Comparison of ENCODE assay signal across 12 cellular contexts in the genomic region with DNA sequence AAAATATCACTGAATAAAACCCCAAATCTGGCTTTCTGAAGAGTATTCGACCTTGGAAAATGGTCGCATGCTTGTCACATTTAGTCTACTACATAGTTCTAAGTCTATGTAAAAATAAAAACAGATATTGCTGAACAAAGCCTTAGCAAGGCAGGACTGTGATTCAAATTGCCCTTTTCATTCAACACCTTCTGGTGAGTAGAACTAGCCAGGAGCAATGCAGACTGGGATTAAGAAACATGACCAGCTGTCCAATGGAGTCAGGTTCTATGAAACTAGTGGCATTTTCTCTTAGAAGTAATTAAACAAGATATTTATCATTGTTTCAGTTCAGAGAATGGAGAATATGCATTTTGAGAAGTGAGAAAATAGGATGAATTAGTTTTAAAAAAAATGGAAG.
DNase-seq lines count a peak whose midpoint lies in the region; ATAC-seq and TF ChIP-seq lines count a peak whose summit lies in the region.
"Had no signal": no experiment of that assay in that cellular context is flagged by ENCODE, and none has a peak within 500 bp of the region (broad histone marks: within the 10 kb centered on the region; RNA-seq: fewer than 3 reads in every experiment).

No MANE protein-coding gene starts in this region.

- H3K4me1 ChIP-seq in HCT116 (ENCODE audit: control insufficient read depth in 1 of 2, insufficient read depth in 2 of 2, low read length in 2 of 2): 0 out of 4 replicates have a peak, but pooled peaks cover 0 to 4% of the 10 kb centered on the region in 2 experiments
- no peaks in the 10 kb centered on the region for H3K4me1 ChIP-seq in mesendoderm (ENCODE audit: control insufficient read depth, low read depth, low read length)
- H3K4me1 ChIP-seq in upper lobe of left lung: no peaks in the 10 kb centered on the region
- H3K4me1 ChIP-seq: BLaER1 had no signal

- H3K36me3 ChIP-seq in HCT116 (ENCODE audit: control insufficient read depth in 1 of 2, insufficient read depth in 2 of 2, low read length in 2 of 2): no peaks in the 10 kb centered on the region
- no peaks in the 10 kb centered on the region for H3K36me3 ChIP-seq in mesendoderm (ENCODE audit: control insufficient read depth, insufficient read depth, low read length)
- H3K36me3 ChIP-seq in upper lobe of left lung: no peaks in the 10 kb centered on the region
- H3K36me3 ChIP-seq: BLaER1 had no signal

- H3K27me3 ChIP-seq in HCT116 (ENCODE audit: insufficient read depth, low read length): no peaks in the 10 kb centered on the region
- no peaks in the 10 kb centered on the region for H3K27me3 ChIP-seq in mesendoderm (ENCODE audit: insufficient read depth, low read length, poor library complexity)
- no peaks in the 10 kb centered on the region for H3K27me3 ChIP-seq in upper lobe of left lung
- H3K27me3 ChIP-seq: BLaER1 had no signal

- no peak overlapping the region for H4K8ac ChIP-seq in mesendoderm (ENCODE audit: low read depth, low read length)

- H3K18ac ChIP-seq in mesendoderm (ENCODE audit: low read length): no peak overlapping the region

- no peak overlapping the region for H2BK5ac ChIP-seq in mesendoderm (ENCODE audit: low read length)

- H3K4ac ChIP-seq in mesendoderm (ENCODE audit: low read depth, low read length): no peak overlapping the region

- H3K9ac ChIP-seq in HCT116 (ENCODE audit: low read length): no peak overlapping the region
- H3K9ac ChIP-seq in mesendoderm (ENCODE audit: low read length): no peak overlapping the region
- H3K9ac ChIP-seq: BLaER1 had no signal

- peak overlapping the region; percentile 46 for H2AFZ ChIP-seq in HCT116 (ENCODE audit: low read depth, low read length, poor library complexity, severe bottlenecking)

- POLR2A ChIA-PET in HCT116 (lab: Charles Lee): no interaction called here

- no TSS peak for BruUV-seq in HCT116 (replicated peaks; lab: Mats Ljungman, UMichigan)

- CTCF ChIA-PET in HCT116 (lab: Charles Lee): no interaction called here

- no peak overlapping the region for H3K4me2 ChIP-seq in HCT116 (ENCODE audit: low read length)
- no peak overlapping the region for H3K4me2 ChIP-seq in mesendoderm (ENCODE audit: low read length)
- H3K4me2 ChIP-seq: BLaER1 had no signal

- ATAC-seq in HCT116 (no peak), upper lobe of left lung (ENCODE audit: low FRiP score in 2 of 2) (no peak)

- H4K5ac ChIP-seq in mesendoderm (ENCODE audit: low read length): no peak overlapping the region

- no peaks in the 10 kb centered on the region for H3K9me2 ChIP-seq in HCT116 (ENCODE audit: insufficient read depth)

- DNase-seq in DMS 273 (lab: John Stamatoyannopoulos, UW; ENCODE audit: unreplicated experiment): peak; percentile 75
- DNase-seq in HCT116 (ENCODE audit: low read depth, low spot score): no peak
- peak; percentile 38 for DNase-seq in NCI-H82 treated with DMSO at 0.1 percent for 48 hours (lab: John Stamatoyannopoulos, UW; ENCODE audit: unreplicated experiment)
- no peak for DNase-seq in mesendoderm
- DNase-seq in upper lobe of left lung: no peak
- no peak for DNase-seq in stimulated activated naive CD4-positive, alpha-beta T cell treated with Interleukin-2 at 50 U/mL for 16 hours (lab: John Stamatoyannopoulos, UW)
- DNase-seq in cerebellum (ENCODE audit: low spot score): no peak
- DNase-seq: 8988T; CD4-positive, alpha-beta memory T cell; DMS53; HCEC 1CT had no signal

- H3K4me3 ChIP-seq in HCT116 (replicated peaks in 1 of 2; ENCODE audit: low read depth in 1 of 2, low read length in 2 of 2) (no peak overlapping the region), mesendoderm (ENCODE audit: low read length) (no peak overlapping the region), upper lobe of left lung (no peak overlapping the region)
- H3K4me3 ChIP-seq: BLaER1 had no signal

- no CpG with 5 or more reads among the region's 2 CpGs for WGBS in mesendoderm (ENCODE audit: extremely low coverage, insufficient coverage, low lambda C conversion rate)
- 89 to 95% methylated on average over 2 of the region's 2 CpGs for WGBS in upper lobe of left lung, 2 donors

- no peak overlapping the region for H3K27ac ChIP-seq in HCT116 (ENCODE audit: low read depth, low read length)
- H3K27ac ChIP-seq in mesendoderm (ENCODE audit: low read depth, low read length): no peak overlapping the region
- no peak overlapping the region for H3K27ac ChIP-seq in upper lobe of left lung
- H3K27ac ChIP-seq: BLaER1 had no signal

- H4K20me1 ChIP-seq in HCT116 (ENCODE audit: insufficient read depth): no peaks in the 10 kb centered on the region
- H4K20me1 ChIP-seq: BLaER1 had no signal

- H3K79me1 ChIP-seq in mesendoderm (ENCODE audit: low read length): no peaks in the 10 kb centered on the region

- TF ChIP-seq CTCF in HCT116 (IDR thresholded peaks at IDR 0.05 in 2 of 3, conservative IDR thresholded peaks at IDR 0.05 in 1 of 3; ENCODE audit: borderline replicate concordance in 1 of 3, insufficient read depth in 1 of 3, low read depth in 2 of 3, low read length in 2 of 3) (no peak), upper lobe of left lung (IDR thresholded peaks at IDR 0.05) (no peak)

- RAD21 ChIA-PET in HCT116 (lab: Charles Lee; ENCODE audit: low non-redundant PET in 1 of 2, low total read pairs in 2 of 2, uncharacterized antibody in 2 of 2, unreplicated experiment in 2 of 2): no interaction called here

- H3K23ac ChIP-seq in mesendoderm (ENCODE audit: low read length): no peak overlapping the region

- no peak for TF ChIP-seq RAD21 in HCT116 (IDR thresholded peaks at IDR 0.05; ENCODE audit: low read depth)

- no peaks in the 10 kb centered on the region for H3K9me3 ChIP-seq in HCT116 (ENCODE audit: control insufficient read depth in 1 of 2, insufficient read depth in 1 of 2, low read depth in 1 of 2, low read length in 2 of 2)
- no peaks in the 10 kb centered on the region for H3K9me3 ChIP-seq in upper lobe of left lung

- no peak for TF ChIP-seq EP300 in upper lobe of left lung (IDR thresholded peaks at IDR 0.05)

- H3K56ac ChIP-seq in mesendoderm (ENCODE audit: low read length): no peak overlapping the region

- TF ChIP-seq POLR2A in HCT116 (IDR thresholded peaks at IDR 0.05; ENCODE audit: borderline replicate concordance, extremely low read depth, insufficient read depth, insufficient read length) (no peak), upper lobe of left lung (IDR thresholded peaks at IDR 0.05) (no peak)

- H3K79me2 ChIP-seq in HCT116 (ENCODE audit: insufficient read depth, low read length): no peaks in the 10 kb centered on the region
- no peaks in the 10 kb centered on the region for H3K79me2 ChIP-seq in mesendoderm (ENCODE audit: control insufficient read depth, insufficient read depth, low read length)

- H2BK120ac ChIP-seq in mesendoderm (ENCODE audit: low read depth, low read length): no peak overlapping the region

- H2BK15ac ChIP-seq in mesendoderm (replicated peaks; ENCODE audit: low read depth): peak overlapping the region; percentile 45

- intact Hi-C loops in HCT116 (cut with micrococcal nuclease): no loop called here

- H2AK5ac ChIP-seq in mesendoderm (ENCODE audit: low read length): no peak overlapping the region

TF ChIP-seq in HCT116, 20 proteins besides CTCF, POLR2A, EP300 and RAD21 (continues in another document):
- TF ChIP-seq ZNF274 (IDR thresholded peaks at IDR 0.05; ENCODE audit: low read depth, low read length) (no peak), EZH2phosphoT487 (IDR thresholded peaks at IDR 0.05; ENCODE audit: borderline replicate concordance) (no peak), EZH2 (IDR thresholded peaks at IDR 0.05) (no peak), POLR2AphosphoS5 (IDR thresholded peaks at IDR 0.05; ENCODE audit: low read depth, low read length) (no peak), SIN3A (IDR thresholded peaks at IDR 0.05; ENCODE audit: low read depth) (no peak), EGR1 (IDR thresholded peaks at IDR 0.05; ENCODE audit: low read depth) (no peak), TCF7L2 (IDR thresholded peaks at IDR 0.05; ENCODE audit: borderline replicate concordance, extremely low read depth, insufficient read depth, insufficient read length) (no peak), SRF (IDR thresholded peaks at IDR 0.05; ENCODE audit: low read depth) (no peak)
- TF ChIP-seq, protein P1, sequence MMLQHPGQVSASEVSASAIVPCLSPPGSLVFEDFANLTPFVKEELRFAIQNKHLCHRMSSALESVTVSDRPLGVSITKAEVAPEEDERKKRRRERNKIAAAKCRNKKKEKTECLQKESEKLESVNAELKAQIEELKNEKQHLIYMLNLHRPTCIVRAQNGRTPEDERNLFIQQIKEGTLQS (IDR thresholded peaks at IDR 0.05): no peak
- TF ChIP-seq, protein P2, sequence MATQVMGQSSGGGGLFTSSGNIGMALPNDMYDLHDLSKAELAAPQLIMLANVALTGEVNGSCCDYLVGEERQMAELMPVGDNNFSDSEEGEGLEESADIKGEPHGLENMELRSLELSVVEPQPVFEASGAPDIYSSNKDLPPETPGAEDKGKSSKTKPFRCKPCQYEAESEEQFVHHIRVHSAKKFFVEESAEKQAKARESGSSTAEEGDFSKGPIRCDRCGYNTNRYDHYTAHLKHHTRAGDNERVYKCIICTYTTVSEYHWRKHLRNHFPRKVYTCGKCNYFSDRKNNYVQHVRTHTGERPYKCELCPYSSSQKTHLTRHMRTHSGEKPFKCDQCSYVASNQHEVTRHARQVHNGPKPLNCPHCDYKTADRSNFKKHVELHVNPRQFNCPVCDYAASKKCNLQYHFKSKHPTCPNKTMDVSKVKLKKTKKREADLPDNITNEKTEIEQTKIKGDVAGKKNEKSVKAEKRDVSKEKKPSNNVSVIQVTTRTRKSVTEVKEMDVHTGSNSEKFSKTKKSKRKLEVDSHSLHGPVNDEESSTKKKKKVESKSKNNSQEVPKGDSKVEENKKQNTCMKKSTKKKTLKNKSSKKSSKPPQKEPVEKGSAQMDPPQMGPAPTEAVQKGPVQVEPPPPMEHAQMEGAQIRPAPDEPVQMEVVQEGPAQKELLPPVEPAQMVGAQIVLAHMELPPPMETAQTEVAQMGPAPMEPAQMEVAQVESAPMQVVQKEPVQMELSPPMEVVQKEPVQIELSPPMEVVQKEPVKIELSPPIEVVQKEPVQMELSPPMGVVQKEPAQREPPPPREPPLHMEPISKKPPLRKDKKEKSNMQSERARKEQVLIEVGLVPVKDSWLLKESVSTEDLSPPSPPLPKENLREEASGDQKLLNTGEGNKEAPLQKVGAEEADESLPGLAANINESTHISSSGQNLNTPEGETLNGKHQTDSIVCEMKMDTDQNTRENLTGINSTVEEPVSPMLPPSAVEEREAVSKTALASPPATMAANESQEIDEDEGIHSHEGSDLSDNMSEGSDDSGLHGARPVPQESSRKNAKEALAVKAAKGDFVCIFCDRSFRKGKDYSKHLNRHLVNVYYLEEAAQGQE (IDR thresholded peaks at IDR 0.05; ENCODE audit: low read depth): no peak
- TF ChIP-seq, protein P3, sequence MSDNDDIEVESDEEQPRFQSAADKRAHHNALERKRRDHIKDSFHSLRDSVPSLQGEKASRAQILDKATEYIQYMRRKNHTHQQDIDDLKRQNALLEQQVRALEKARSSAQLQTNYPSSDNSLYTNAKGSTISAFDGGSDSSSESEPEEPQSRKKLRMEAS (IDR thresholded peaks at IDR 0.05): no peak

Comparison
In these comparisons a context has a peak if more than half of its experiments do, and no peak if none do; other contexts are left out.
1. DNase-seq: peak in DMS 273 (single experiment) and NCI-H82 treated with DMSO at 0.1 percent for 48 hours (single experiment); none in HCT116 (single experiment), mesendoderm (single experiment), upper lobe of left lung (0 of 2), stimulated activated naive CD4-positive, alpha-beta T cell treated with Interleukin-2 at 50 U/mL for 16 hours (single experiment) and cerebellum (single experiment).